In the genomic region with DNA sequence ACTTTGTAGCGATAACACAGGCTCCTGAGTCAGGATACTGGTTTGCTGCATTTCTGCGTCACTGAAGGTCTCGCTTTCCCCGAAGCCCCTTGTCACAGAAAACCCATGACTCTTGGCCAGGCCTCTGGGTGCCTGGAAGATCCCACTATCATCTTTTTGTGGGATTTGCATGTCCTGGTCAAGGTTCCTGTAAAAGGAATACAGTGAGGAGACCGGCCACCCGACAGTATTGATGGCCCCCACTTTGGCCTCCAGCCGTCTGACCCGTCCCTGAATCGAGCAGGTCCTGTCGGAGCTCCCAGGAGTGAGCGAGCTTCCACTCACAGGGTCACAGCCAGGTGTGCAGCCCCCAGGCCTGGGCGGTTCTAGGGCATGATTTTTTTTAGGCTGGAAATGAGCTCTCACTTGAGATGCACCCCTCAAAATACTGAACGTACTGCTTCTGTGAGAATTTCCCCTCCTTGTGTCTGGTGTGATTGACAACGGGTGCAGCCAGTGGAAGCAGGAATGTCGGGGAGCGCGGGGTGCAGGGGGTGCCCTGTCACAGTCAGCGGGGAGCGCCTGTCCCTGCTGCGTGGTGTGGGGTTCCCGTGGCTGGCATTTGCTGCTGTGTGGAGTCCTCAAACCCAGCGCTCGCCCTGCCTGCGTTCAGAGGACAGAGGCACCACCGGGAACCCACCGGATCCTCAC, we compare ENCODE assay signal across 2 cellular contexts.
TF ChIP-seq lines count a peak whose summit lies in the region.

No MANE protein-coding gene starts in this region.

TF ChIP-seq in IMR-90, 13 proteins besides CTCF, POLR2A, EP300 and RAD21:
- TF ChIP-seq BHLHE40 (IDR thresholded peaks at IDR 0.05; ENCODE audit: low read depth, low read length), result no peak
- TF ChIP-seq, protein P1, sequence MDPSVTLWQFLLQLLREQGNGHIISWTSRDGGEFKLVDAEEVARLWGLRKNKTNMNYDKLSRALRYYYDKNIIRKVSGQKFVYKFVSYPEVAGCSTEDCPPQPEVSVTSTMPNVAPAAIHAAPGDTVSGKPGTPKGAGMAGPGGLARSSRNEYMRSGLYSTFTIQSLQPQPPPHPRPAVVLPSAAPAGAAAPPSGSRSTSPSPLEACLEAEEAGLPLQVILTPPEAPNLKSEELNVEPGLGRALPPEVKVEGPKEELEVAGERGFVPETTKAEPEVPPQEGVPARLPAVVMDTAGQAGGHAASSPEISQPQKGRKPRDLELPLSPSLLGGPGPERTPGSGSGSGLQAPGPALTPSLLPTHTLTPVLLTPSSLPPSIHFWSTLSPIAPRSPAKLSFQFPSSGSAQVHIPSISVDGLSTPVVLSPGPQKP (IDR thresholded peaks at IDR 0.05; ENCODE audit: borderline replicate concordance, low read depth, low read length), result no peak
- TF ChIP-seq RCOR1 (IDR thresholded peaks at IDR 0.05; ENCODE audit: insufficient replicate concordance, low read length), result no peak
- no peak for TF ChIP-seq MAFK (IDR thresholded peaks at IDR 0.05; ENCODE audit: low read depth, low read length)
- no peak for TF ChIP-seq NFE2L2 (IDR thresholded peaks at IDR 0.05; ENCODE audit: low read depth, low read length)
- no peak for TF ChIP-seq SMC3 (IDR thresholded peaks at IDR 0.05; ENCODE audit: low read depth, low read length)
- no peak for TF ChIP-seq RFX5 (IDR thresholded peaks at IDR 0.05; ENCODE audit: low read depth, low read length)
- TF ChIP-seq CEBPB (IDR thresholded peaks at IDR 0.05; ENCODE audit: low read depth, low read length), result no peak
- TF ChIP-seq CHD1 (IDR thresholded peaks at IDR 0.05; ENCODE audit: low read depth, low read length), result no peak
- TF ChIP-seq, protein P2, sequence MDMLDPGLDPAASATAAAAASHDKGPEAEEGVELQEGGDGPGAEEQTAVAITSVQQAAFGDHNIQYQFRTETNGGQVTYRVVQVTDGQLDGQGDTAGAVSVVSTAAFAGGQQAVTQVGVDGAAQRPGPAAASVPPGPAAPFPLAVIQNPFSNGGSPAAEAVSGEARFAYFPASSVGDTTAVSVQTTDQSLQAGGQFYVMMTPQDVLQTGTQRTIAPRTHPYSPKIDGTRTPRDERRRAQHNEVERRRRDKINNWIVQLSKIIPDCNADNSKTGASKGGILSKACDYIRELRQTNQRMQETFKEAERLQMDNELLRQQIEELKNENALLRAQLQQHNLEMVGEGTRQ (IDR thresholded peaks at IDR 0.05; ENCODE audit: low read depth, low read length), result no peak
- TF ChIP-seq MXI1 (IDR thresholded peaks at IDR 0.05; ENCODE audit: borderline replicate concordance, low read depth, low read length), result no peak
- TF ChIP-seq FOS (IDR thresholded peaks at IDR 0.05; ENCODE audit: low read depth, low read length), result no peak
- no peak for TF ChIP-seq MAZ (IDR thresholded peaks at IDR 0.05; ENCODE audit: borderline replicate concordance, low read depth, low read length)

TF ChIP-seq in GM12891, 5 proteins besides CTCF, POLR2A, EP300 and RAD21:
- no peak for TF ChIP-seq TAF1 (IDR thresholded peaks at IDR 0.05; ENCODE audit: low read depth, low read length)
- no peak for TF ChIP-seq SPI1 (IDR thresholded peaks at IDR 0.05; ENCODE audit: low read depth, low read length)
- no peak for TF ChIP-seq POU2F2 (IDR thresholded peaks at IDR 0.05; ENCODE audit: low read depth, low read length)
- no peak for TF ChIP-seq PAX5 (IDR thresholded peaks at IDR 0.05; ENCODE audit: insufficient read depth, low read length, severe bottlenecking)
- no peak for TF ChIP-seq POLR2AphosphoS5 (IDR thresholded peaks at IDR 0.05; ENCODE audit: low read depth, low read length)
